Comparison of ENCODE assay signal across 6 cellular contexts in genomic region chr1:16557034-16557433, GRCh38. TPM values are rescaled to one million over a fixed set of nuclear protein-coding genes. Genes with fewer than 3 reads are reported as not detected.
"Had no signal": no experiment of that assay in that cellular context is flagged by ENCODE, and none has a peak within 500 bp of the region (broad histone marks: within the 10 kb centered on the region; RNA-seq: fewer than 3 reads in every experiment).

No MANE protein-coding gene starts in this region.

RNA-seq across cellular contexts. Expression of gene RNU1-1, which starts 42.9 kb away (rescaled TPM):
- total RNA-seq: fibroblast of villous mesenchyme had no signal
- polyA plus RNA-seq: esophagus, fibroblast of lung, foreskin keratinocyte, heart left ventricle, heart right ventricle had no signal
